In genomic region chr1:222709700-222710153, GRCh38 we compare ENCODE assay signal across 1 cellular context.
TF ChIP-seq lines count a peak whose summit lies in the region.

No MANE protein-coding gene starts in this region.

TF ChIP-seq in GM23338, 12 proteins besides CTCF, POLR2A, EP300 and RAD21 (continued from another document):
- TF ChIP-seq REST (IDR thresholded peaks at IDR 0.05; ENCODE audit: unreplicated experiment), result no peak
- TF ChIP-seq STAT1 (IDR thresholded peaks at IDR 0.05; ENCODE audit: unreplicated experiment), result no peak
- TF ChIP-seq POLR2AphosphoS5 (IDR thresholded peaks at IDR 0.05; ENCODE audit: low read depth), result no peak
- no peak for TF ChIP-seq ZNF462 (CRISPR knock-in tag; IDR thresholded peaks at IDR 0.05)
- TF ChIP-seq CREB1 (CRISPR knock-in tag; IDR thresholded peaks at IDR 0.05; ENCODE audit: low read depth), result no peak
- no peak for TF ChIP-seq ZNF331 (CRISPR knock-in tag; IDR thresholded peaks at IDR 0.05; ENCODE audit: low read depth)
TF ChIP-seq in GM23338: peak in this region for 0.
